ENCODE assay signal across 13 cellular contexts in the genomic region with DNA sequence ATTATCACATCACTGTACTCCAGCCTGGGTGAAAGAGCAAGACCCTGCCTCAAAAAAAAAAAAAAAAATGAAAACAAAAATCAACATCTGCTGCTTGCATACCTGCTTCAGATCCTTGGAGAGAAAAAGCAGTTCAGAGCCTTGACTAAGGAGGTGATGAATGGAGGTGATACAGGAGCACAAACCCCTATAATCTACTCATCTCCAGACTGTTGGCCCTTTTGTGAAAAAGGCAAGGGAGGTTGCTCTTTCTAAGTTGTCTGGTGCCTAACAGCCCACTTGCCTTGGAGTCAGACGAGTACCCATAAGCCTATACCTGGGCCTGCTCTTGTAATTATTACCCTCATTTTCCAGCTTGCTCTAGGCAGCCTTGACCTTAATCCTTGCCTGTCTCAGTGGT. TPM values are rescaled to one million over a fixed set of nuclear protein-coding genes. Genes with fewer than 3 reads are reported as not detected.
DNase-seq lines count a peak whose midpoint lies in the region; ATAC-seq and TF ChIP-seq lines count a peak whose summit lies in the region.
"Had no signal": no experiment of that assay in that cellular context is flagged by ENCODE, and none has a peak within 500 bp of the region (broad histone marks: within the 10 kb centered on the region; RNA-seq: fewer than 3 reads in every experiment).

No MANE protein-coding gene starts in this region.

- ATAC-seq in CD8-positive, alpha-beta T cell: no peak
- no peak for ATAC-seq in activated T-helper 17 cell treated with anti-CD3 and anti-CD28 coated beads, Interleukin-2, amount 50 U/mL, for 72 hours (replicated peaks)
- ATAC-seq in natural killer cell: no peak
- ATAC-seq: gastroesophageal sphincter had no signal

- H3K27ac ChIP-seq in CD8-positive, alpha-beta T cell (ENCODE audit: low read depth, low read length): no peak overlapping the region
- H3K27ac ChIP-seq in HUES48 (ENCODE audit: low read depth, low read length): no peak overlapping the region
- no peak overlapping the region for H3K27ac ChIP-seq in stomach
- no peak overlapping the region for H3K27ac ChIP-seq in tibial artery
- H3K27ac ChIP-seq: vagina had no signal

- H3K4me1 Mint-ChIP-seq in CD8-positive, alpha-beta T cell (ENCODE audit: low read depth): peaks cover 59% of the 10 kb centered on the region
- H3K4me1 Mint-ChIP-seq in activated T-helper 17 cell treated with anti-CD3 and anti-CD28 coated beads, Interleukin-2, amount 50 U/mL, for 72 hours: peaks cover 18% of the 10 kb centered on the region
- H3K4me1 Mint-ChIP-seq in natural killer cell: peaks cover 17 to 31% of the 10 kb centered on the region in 2 donors

- no peaks in the 10 kb centered on the region for H3K27me3 Mint-ChIP-seq in CD8-positive, alpha-beta T cell (ENCODE audit: low read depth)
- no peaks in the 10 kb centered on the region for H3K27me3 Mint-ChIP-seq in activated T-helper 17 cell treated with anti-CD3 and anti-CD28 coated beads, Interleukin-2, amount 50 U/mL, for 72 hours
- no peaks in the 10 kb centered on the region for H3K27me3 Mint-ChIP-seq in natural killer cell (ENCODE audit: low read depth in 2 of 2)

- intact Hi-C loops in CD8-positive, alpha-beta T cell (cut with DNase I, micrococcal nuclease): loop anchor here (2.0 to 10.0 kb wide), 3 partner anchors 199 to 581 kb away; a partner anchor contains a TSS
- intact Hi-C loops in natural killer cell (cut with micrococcal nuclease): no loop called here
- intact Hi-C loops in stomach (cut with DNase I; ENCODE audit: low total_unique reads): no loop called here
- intact Hi-C loops in tibial artery (cut with DNase I; ENCODE audit: low total_unique reads): loop anchor here (10.0 kb wide), 1 partner anchor 649 kb away; a partner anchor contains a TSS

- H3K9ac ChIP-seq in HUES48 (ENCODE audit: low read depth, low read length): no peak overlapping the region

- H3K4me3 Mint-ChIP-seq in CD8-positive, alpha-beta T cell: peak overlapping the region; percentile 44
- H3K4me3 Mint-ChIP-seq in activated T-helper 17 cell treated with anti-CD3 and anti-CD28 coated beads, Interleukin-2, amount 50 U/mL, for 72 hours: peak overlapping the region; percentile 99
- peak overlapping the region; percentile 49 for H3K4me3 Mint-ChIP-seq in natural killer cell

- no peak overlapping the region for H3K4me3 ChIP-seq in CD8-positive, alpha-beta T cell (ENCODE audit: low read depth, low read length)
- H3K4me3 ChIP-seq in HUES48 (ENCODE audit: low read depth, low read length): peak overlapping the region; percentile 74
- H3K4me3 ChIP-seq in stomach: peak overlapping the region in 2 of 4 donors; percentile 97 to 100
- H3K4me3 ChIP-seq in tibial artery: no peak overlapping the region
- H3K4me3 ChIP-seq: lung had no signal

- POLR2A ChIA-PET in CD8-positive, alpha-beta T cell (lab: Charles Lee): interaction anchor here (1.2 kb wide), 2 partner anchors 14 to 71 kb away, joined by 3 to 6 read pairs; a partner anchor contains a TSS

- H3K36me3 Mint-ChIP-seq in CD8-positive, alpha-beta T cell: peaks cover 31% of the 10 kb centered on the region
- H3K36me3 Mint-ChIP-seq in activated T-helper 17 cell treated with anti-CD3 and anti-CD28 coated beads, Interleukin-2, amount 50 U/mL, for 72 hours (ENCODE audit: low read depth): peaks cover 62% of the 10 kb centered on the region
- H3K36me3 Mint-ChIP-seq in natural killer cell: no peaks in the 10 kb centered on the region

- no peaks in the 10 kb centered on the region for H3K9me3 ChIP-seq in CD8-positive, alpha-beta T cell (ENCODE audit: low read length)
- H3K9me3 ChIP-seq in HUES48 (ENCODE audit: control insufficient read depth, insufficient read depth, low read length) (no peaks in the 10 kb centered on the region), stomach (no peaks in the 10 kb centered on the region), tibial artery (no peaks in the 10 kb centered on the region)
- H3K9me3 ChIP-seq: gastroesophageal sphincter, sigmoid colon, vagina had no signal

- peak overlapping the region; percentile 20 for H3K27ac Mint-ChIP-seq in CD8-positive, alpha-beta T cell
- peak overlapping the region; percentile 98 for H3K27ac Mint-ChIP-seq in activated T-helper 17 cell treated with anti-CD3 and anti-CD28 coated beads, Interleukin-2, amount 50 U/mL, for 72 hours
- H3K27ac Mint-ChIP-seq in natural killer cell: no peak overlapping the region

- TF ChIP-seq EP300 in stomach (IDR thresholded peaks at IDR 0.05): no peak

- no peak for TF ChIP-seq CTCF in CD8-positive, alpha-beta T cell (IDR thresholded peaks at IDR 0.05)
- TF ChIP-seq CTCF in natural killer cell (IDR thresholded peaks at IDR 0.05) (no peak), stomach (IDR thresholded peaks at IDR 0.05) (no peak), tibial artery (IDR thresholded peaks at IDR 0.05) (no peak)

- no peaks in the 10 kb centered on the region for H3K36me3 ChIP-seq in CD8-positive, alpha-beta T cell (ENCODE audit: insufficient read depth, low read length)
- peaks cover 11% of the 10 kb centered on the region for H3K36me3 ChIP-seq in HUES48 (ENCODE audit: control insufficient read depth, insufficient read depth, low read length)
- H3K36me3 ChIP-seq in stomach: no peaks in the 10 kb centered on the region
- H3K36me3 ChIP-seq in tibial artery: no peaks in the 10 kb centered on the region
- H3K36me3 ChIP-seq: gastroesophageal sphincter, sigmoid colon, vagina had no signal

- no peak for DNase-seq in CD8-positive, alpha-beta T cell
- DNase-seq in natural killer cell (no peak), DMS153 (lab: John Stamatoyannopoulos, UW) (no peak), stomach (no peak), tibial artery (no peak)
- DNase-seq: activated naive CD4-positive, alpha-beta T cell treated with Interleukin-2 at 50 U/mL for 16 hours; NCI-H1417 treated with DMSO at 0.1 percent for 48 hours; sigmoid colon had no signal

- no peaks in the 10 kb centered on the region for H3K27me3 ChIP-seq in CD8-positive, alpha-beta T cell (ENCODE audit: insufficient read depth, low read length)
- H3K27me3 ChIP-seq in HUES48 (ENCODE audit: control insufficient read depth, insufficient read depth, low read length) (no peaks in the 10 kb centered on the region), stomach (no peaks in the 10 kb centered on the region), tibial artery (no peaks in the 10 kb centered on the region)
- H3K27me3 ChIP-seq: gastroesophageal sphincter, sigmoid colon, vagina had no signal

- CTCF ChIA-PET in CD8-positive, alpha-beta T cell (lab: Charles Lee): interaction anchor here (0.9 kb wide), 1 partner anchor 488 kb away, joined by 3 read pairs; no protein-coding TSS in a partner anchor

- TF ChIP-seq POLR2A in stomach (IDR thresholded peaks at IDR 0.05): no peak

- 78 to 96% (median 89%) methylated on average over 1 of the region's 1 CpG for WGBS in stomach, 5 donors

- H3K9me3 Mint-ChIP-seq in CD8-positive, alpha-beta T cell: no peaks in the 10 kb centered on the region
- no peaks in the 10 kb centered on the region for H3K9me3 Mint-ChIP-seq in activated T-helper 17 cell treated with anti-CD3 and anti-CD28 coated beads, Interleukin-2, amount 50 U/mL, for 72 hours
- H3K9me3 Mint-ChIP-seq in natural killer cell: no peaks in the 10 kb centered on the region

- H3K4me1 ChIP-seq in CD8-positive, alpha-beta T cell (ENCODE audit: insufficient read depth, low read length): peaks cover 21% of the 10 kb centered on the region
- H3K4me1 ChIP-seq in HUES48 (ENCODE audit: control insufficient read depth, insufficient read depth, low read length) (peaks cover 23% of the 10 kb centered on the region), stomach (peaks cover 12 to 61% (median 32%) of the 10 kb centered on the region in 4 donors), tibial artery (peaks cover 0 to 23% (median 10%) of the 10 kb centered on the region in 4 donors)

RNA-seq across cellular contexts. Expression of a gene that starts 1.4 kb away (rescaled TPM):
- 1 to 10 TPM; 5.3 to 5.7 TPM for total RNA-seq in CD8-positive, alpha-beta T cell
- total RNA-seq in activated T-helper 17 cell treated with anti-CD3 and anti-CD28 coated beads, Interleukin-2, amount 50 U/mL, for 72 hours: 10 to 100 TPM; 18.0 to 28.0 TPM
- total RNA-seq in natural killer cell: 1 to 10 TPM; 4.8 to 8.0 (median 5.1) TPM
- total RNA-seq in stomach: 100 to 1,000 TPM in 1 of 5 donors, 10 to 100 TPM in 3, 1 to 10 TPM in 1; 8.7 to 267 (median 13.2) TPM
- 10 to 100 TPM in 1 of 3 donors, 1 to 10 TPM in 2; 4.7 to 10.7 (median 7.5) TPM for polyA plus RNA-seq in stomach

RNA-seq across cellular contexts. Expression of a gene that starts 1.7 kb away (rescaled TPM):
- total RNA-seq in CD8-positive, alpha-beta T cell: under 1 TPM; 0.49 to 0.75 TPM
- 10 to 100 TPM; 14.3 to 14.7 TPM for total RNA-seq in activated T-helper 17 cell treated with anti-CD3 and anti-CD28 coated beads, Interleukin-2, amount 50 U/mL, for 72 hours
- total RNA-seq in natural killer cell (1 to 10 TPM; 1.4 to 1.7 (median 1.5) TPM), stomach (1 to 10 TPM in 4 of 5 donors, under 1 TPM in 1; 0.58 to 8.4 (median 3.1) TPM)
- polyA plus RNA-seq in stomach: 10 to 100 TPM in 2 of 3 donors, 1 to 10 TPM in 1; 8.9 to 17.0 (median 11.7) TPM

RNA-seq across cellular contexts. Expression of a gene that starts 27.9 kb away (rescaled TPM):
- total RNA-seq in CD8-positive, alpha-beta T cell: 1 to 10 TPM; 5.5 to 5.9 TPM
- total RNA-seq in activated T-helper 17 cell treated with anti-CD3 and anti-CD28 coated beads, Interleukin-2, amount 50 U/mL, for 72 hours: 10 to 100 TPM; 18.4 to 24.8 TPM
- 10 to 100 TPM; 34.6 to 48.4 (median 47.9) TPM for total RNA-seq in natural killer cell
- total RNA-seq in stomach: 100 to 1,000 TPM in 1 of 5 donors, 10 to 100 TPM in 4; 25.5 to 140 (median 43.3) TPM
- 10 to 100 TPM; 15.1 to 27.5 (median 25.4) TPM for polyA plus RNA-seq in stomach

Comparison
In these comparisons a context has a peak if more than half of its experiments do, and no peak if none do; other contexts are left out.
1. H3K27ac Mint-ChIP-seq: peak in CD8-positive, alpha-beta T cell (single experiment) and activated T-helper 17 cell treated with anti-CD3 and anti-CD28 coated beads, Interleukin-2, amount 50 U/mL, for 72 hours (single experiment); none in natural killer cell (0 of 2).
2. H3K4me3 Mint-ChIP-seq: peak in every context shown above with its lines; median percentile 99 in activated T-helper 17 cell treated with anti-CD3 and anti-CD28 coated beads, Interleukin-2, amount 50 U/mL, for 72 hours; 49 in natural killer cell; 44 in CD8-positive, alpha-beta T cell.
3. intact Hi-C loops: an anchor here in CD8-positive, alpha-beta T cell (2.0 to 10.0 kb wide) and tibial artery (10.0 kb wide); none called in natural killer cell and stomach.